In genomic region chr2:11744631-11745394, GRCh38 we compare ENCODE assay signal across 8 cellular contexts. TPM values are rescaled to one million over a fixed set of nuclear protein-coding genes. Genes with fewer than 3 reads are reported as not detected.
DNase-seq lines count a peak whose midpoint lies in the region; ATAC-seq and TF ChIP-seq lines count a peak whose summit lies in the region.

No MANE protein-coding gene starts in this region.

- peak; percentile 50 for DNase-seq in A172 (ENCODE audit: low spot score)
- DNase-seq in GM12864 (ENCODE audit: low read depth) = no peak
- DNase-seq in NCI-H524 treated with DMSO at 0.1 percent for 48 hours (lab: John Stamatoyannopoulos, UW) = peak; percentile 68
- DNase-seq in astrocyte of the spinal cord (ENCODE audit: low read depth, low spot score) = peak; percentile 53
- peak; percentile 52 for DNase-seq in kidney tubule cell (ENCODE audit: low spot score)
- DNase-seq in suprapubic skin (ENCODE audit: low spot score in 2 of 2) = no peak
- DNase-seq in left lobe of liver (ENCODE audit: low spot score) = no peak

- H3K27ac ChIP-seq in suprapubic skin = peak overlapping the region; percentile 31

- peak; percentile 31 for TF ChIP-seq CTCF in GM12864 (IDR thresholded peaks at IDR 0.05; ENCODE audit: low read depth, low read length, missing control alignments)
- peak; percentile 66 for TF ChIP-seq CTCF in astrocyte of the spinal cord (IDR thresholded peaks at IDR 0.05; ENCODE audit: low read depth, low read length)
- peak in 1 of 2 donors; percentile 31 for TF ChIP-seq CTCF in suprapubic skin (IDR thresholded peaks at IDR 0.05)

- no peak for TF ChIP-seq EP300 in suprapubic skin (IDR thresholded peaks at IDR 0.05)

- peaks cover 59% of the 10 kb centered on the region for H3K4me1 ChIP-seq in suprapubic skin

- ATAC-seq in GM18873 (IDR thresholded peaks at IDR 0.05; ENCODE audit: low FRiP score, unreplicated experiment) (no peak), left lobe of liver (no peak)

- no peaks in the 10 kb centered on the region for H3K9me3 ChIP-seq in suprapubic skin

- 75% methylated on average over 13 of the region's 14 CpGs for WGBS in suprapubic skin

- in situ Hi-C loops in astrocyte of the spinal cord (cut with HindIII; ENCODE audit: low sequenced_read_pairs) = no loop called here

- H3K27me3 ChIP-seq in suprapubic skin = no peaks in the 10 kb centered on the region

- H3K4me3 ChIP-seq in GM12864 (ENCODE audit: low read depth, low read length) (no peak overlapping the region), astrocyte of the spinal cord (ENCODE audit: low read depth, low read length) (peak overlapping the region; percentile 7), suprapubic skin (peak overlapping the region; percentile 22)

- no peak for TF ChIP-seq POLR2A in suprapubic skin (IDR thresholded peaks at IDR 0.05)

- H3K36me3 ChIP-seq in suprapubic skin = no peaks in the 10 kb centered on the region

RNA-seq across cellular contexts. Expression of gene LPIN1, which starts 1.6 kb away (rescaled TPM):
- 25.8 and 34.4 TPM in 2 replicates for total RNA-seq in A172 (2014; rRNA removed; shearing (Covaris generic))
- total RNA-seq in suprapubic skin (10 to 100 TPM; 25.9 to 71.9 (median 52.5) TPM), left lobe of liver (20.7 TPM)

Comparison
In these comparisons a context has a peak if more than half of its experiments do, and no peak if none do; other contexts are left out.
1. DNase-seq: peak in A172 (single experiment), NCI-H524 treated with DMSO at 0.1 percent for 48 hours (single experiment), astrocyte of the spinal cord (single experiment) and kidney tubule cell (single experiment); none in GM12864 (single experiment), suprapubic skin (0 of 2) and left lobe of liver (single experiment).